ENCODE assay signal across 8 cellular contexts in the genomic region with DNA sequence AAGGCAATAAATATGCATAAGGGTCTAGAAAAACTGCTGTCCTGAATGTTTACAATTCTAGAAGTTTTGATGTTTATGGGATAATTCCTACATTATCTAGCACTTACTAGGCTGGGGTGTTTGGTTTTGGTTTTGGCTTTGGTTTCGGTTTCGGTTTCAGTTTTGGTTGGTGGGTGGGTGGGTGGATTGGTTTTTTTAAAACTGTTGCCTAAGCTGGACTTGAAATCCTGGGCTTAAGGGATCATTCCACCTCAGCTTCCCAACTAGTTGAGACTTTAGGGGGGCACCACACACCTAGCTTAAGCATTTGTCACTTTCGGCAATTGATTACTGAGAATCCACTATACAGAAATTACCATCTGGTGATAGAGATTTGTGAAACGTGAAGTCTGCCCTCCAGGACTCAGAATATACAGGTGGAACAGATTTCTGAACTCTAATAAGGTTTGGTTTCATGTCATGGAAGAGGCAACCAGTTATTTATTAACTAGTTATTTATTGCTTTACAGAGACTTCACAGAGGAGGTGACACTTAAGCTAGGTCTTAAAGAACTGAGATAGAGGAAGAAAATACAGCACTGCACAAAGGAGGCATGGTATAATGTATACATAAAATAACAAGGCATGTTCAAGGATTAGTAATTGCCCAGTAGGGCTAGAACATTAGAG.
DNase-seq lines count a peak whose midpoint lies in the region; ATAC-seq and TF ChIP-seq lines count a peak whose summit lies in the region.

No MANE protein-coding gene starts in this region.

- no peak for TF ChIP-seq CTCF in left lung (IDR thresholded peaks at IDR 0.05)

- H3K79me2 ChIP-seq in ACC112 (ENCODE audit: control insufficient read depth, insufficient read depth, low read length, unreplicated experiment) = no peaks in the 10 kb centered on the region

- peaks cover 17% of the 10 kb centered on the region for H3K4me1 Mint-ChIP-seq in T-helper 17 cell
- H3K4me1 Mint-ChIP-seq in stimulated activated memory B cell treated with anti-CD40 and anti-IgM and Interleukin-4, amounts not matched to agents 10 μg/mL and 1 μg/mL and 100 μg/mL, for 72 hours = peaks cover 11% of the 10 kb centered on the region

- H3K27me3 Mint-ChIP-seq in T-helper 17 cell = no peaks in the 10 kb centered on the region
- no peaks in the 10 kb centered on the region for H3K27me3 Mint-ChIP-seq in stimulated activated memory B cell treated with anti-CD40 and anti-IgM and Interleukin-4, amounts not matched to agents 10 μg/mL and 1 μg/mL and 100 μg/mL, for 72 hours

- H3K27ac Mint-ChIP-seq in T-helper 17 cell = peak overlapping the region; percentile 21
- no peak overlapping the region for H3K27ac Mint-ChIP-seq in stimulated activated memory B cell treated with anti-CD40 and anti-IgM and Interleukin-4, amounts not matched to agents 10 μg/mL and 1 μg/mL and 100 μg/mL, for 72 hours

- peaks cover 2% of the 10 kb centered on the region for H3K36me3 Mint-ChIP-seq in T-helper 17 cell (ENCODE audit: low read depth)
- no peaks in the 10 kb centered on the region for H3K36me3 Mint-ChIP-seq in stimulated activated memory B cell treated with anti-CD40 and anti-IgM and Interleukin-4, amounts not matched to agents 10 μg/mL and 1 μg/mL and 100 μg/mL, for 72 hours

- H3K4me3 ChIP-seq in ACC112 (ENCODE audit: low read depth, low read length) (peak overlapping the region; percentile 34), left lung (no peak overlapping the region)

- no peak overlapping the region for H3K27ac ChIP-seq in ACC112 (ENCODE audit: low read depth, low read length)
- H3K27ac ChIP-seq in left lung = no peak overlapping the region

- ATAC-seq in GM19468 (IDR thresholded peaks at IDR 0.05; ENCODE audit: extremely low read depth, unreplicated experiment) = peak; percentile 54
- no peak for ATAC-seq in T-helper 17 cell
- no peak for ATAC-seq in left lung
- no peak for ATAC-seq in stimulated activated memory B cell treated with anti-CD40 and anti-IgM and Interleukin-4, amounts not matched to agents 10 μg/mL and 1 μg/mL and 100 μg/mL, for 72 hours

- H2AFZ ChIP-seq in ACC112 (ENCODE audit: low read length, unreplicated experiment) = peak overlapping the region; percentile 40

- DNase-seq in T-helper 17 cell (no peak), iris pigment epithelial cell (ENCODE audit: low read depth) (peak; percentile 45), left lung (no peak), CD1c-positive myeloid dendritic cell (ENCODE audit: extremely low spot score) (no peak), mucosa of gallbladder (ENCODE audit: low spot score) (no peak)

- H3K36me3 ChIP-seq in ACC112 (ENCODE audit: insufficient read depth, low read length) (peaks cover 22% of the 10 kb centered on the region), left lung (peaks cover 0 to 26% of the 10 kb centered on the region in 2 donors)

- peak overlapping the region; percentile 58 for H3K4me3 Mint-ChIP-seq in T-helper 17 cell
- H3K4me3 Mint-ChIP-seq in stimulated activated memory B cell treated with anti-CD40 and anti-IgM and Interleukin-4, amounts not matched to agents 10 μg/mL and 1 μg/mL and 100 μg/mL, for 72 hours = no peak overlapping the region

- H3K9me3 ChIP-seq in T-helper 17 cell (ENCODE audit: control insufficient read depth, low read length, poor library complexity, severe bottlenecking) (no peaks in the 10 kb centered on the region), left lung (no peaks in the 10 kb centered on the region)

- no peaks in the 10 kb centered on the region for H3K9me3 Mint-ChIP-seq in stimulated activated memory B cell treated with anti-CD40 and anti-IgM and Interleukin-4, amounts not matched to agents 10 μg/mL and 1 μg/mL and 100 μg/mL, for 72 hours

- H3K27me3 ChIP-seq in ACC112 (ENCODE audit: insufficient read depth, low read length) (no peaks in the 10 kb centered on the region), left lung (no peaks in the 10 kb centered on the region)

- intact Hi-C loops in left lung (cut with DNase I) = no loop called here

- H3K4me1 ChIP-seq in ACC112 (ENCODE audit: control insufficient read depth, insufficient read depth, low read length, unreplicated experiment) = peaks cover 8% of the 10 kb centered on the region
- H3K4me1 ChIP-seq in left lung = peaks cover 0 to 22% of the 10 kb centered on the region in 2 donors
